9 cellular contexts compared by ENCODE assay signal in the genomic region with DNA sequence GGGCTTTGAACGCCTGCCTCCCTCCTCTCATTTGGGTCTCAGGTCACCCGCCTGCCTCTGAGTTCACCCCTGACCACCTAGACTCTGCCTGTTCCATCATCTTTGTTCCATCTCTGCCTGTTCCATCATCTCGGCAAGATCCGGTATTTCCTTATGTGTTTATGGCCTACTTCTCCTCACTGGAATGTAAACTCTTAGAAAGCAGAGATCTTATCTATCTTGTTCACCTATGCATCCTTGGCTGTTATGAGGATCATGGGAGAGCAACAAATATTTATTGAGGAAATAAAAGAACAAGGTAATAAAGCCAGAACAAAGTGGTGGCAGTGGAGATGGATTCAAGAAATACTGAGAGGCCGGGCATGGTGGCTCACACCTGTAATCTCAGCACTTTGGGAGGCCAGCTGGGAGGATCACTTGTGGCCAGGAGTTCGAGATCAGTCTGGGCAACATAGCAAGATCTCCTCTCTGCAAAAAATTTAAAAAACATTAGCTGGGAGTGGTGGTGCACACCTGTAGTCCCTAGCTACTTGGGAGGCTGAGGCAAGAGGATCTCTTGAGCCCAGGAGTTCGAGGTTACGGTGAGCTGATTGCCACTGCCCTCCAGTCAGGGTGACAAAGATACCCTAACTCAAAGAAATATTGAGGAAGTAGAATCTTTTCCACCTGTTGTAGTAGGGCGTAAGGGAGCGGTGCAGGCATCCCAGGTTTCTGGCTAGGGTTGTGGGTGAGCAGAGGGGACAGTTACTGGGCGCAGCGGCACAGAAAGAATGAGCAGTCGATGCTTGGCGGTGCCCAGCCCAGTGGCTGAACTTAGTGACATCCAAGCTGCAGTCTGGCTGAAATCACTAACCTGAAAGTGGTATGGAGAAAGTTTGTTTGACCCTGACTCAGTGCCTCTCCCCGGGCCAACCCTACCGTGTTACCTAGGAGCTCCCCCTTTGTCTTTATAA. TPM values are rescaled to one million over a fixed set of nuclear protein-coding genes. Genes with fewer than 3 reads are reported as not detected.
DNase-seq lines count a peak whose midpoint lies in the region; ATAC-seq and TF ChIP-seq lines count a peak whose summit lies in the region.
"Had no signal": no experiment of that assay in that cellular context is flagged by ENCODE, and none has a peak within 500 bp of the region (broad histone marks: within the 10 kb centered on the region; RNA-seq: fewer than 3 reads in every experiment).

No MANE protein-coding gene starts in this region.

- ATAC-seq in activated T-cell treated with anti-CD3 and anti-CD28 coated beads, Interleukin-2, amount 50 U/mL, for 4 hours: no peak

- no peak overlapping the region for H2BK120ac ChIP-seq in mesenchymal stem cell (ENCODE audit: low read depth, low read length)

- no peaks in the 10 kb centered on the region for H3K9me3 ChIP-seq in ascending aorta
- H3K9me3 ChIP-seq in mesenchymal stem cell (ENCODE audit: control insufficient read depth, low read length): no peaks in the 10 kb centered on the region
- no peaks in the 10 kb centered on the region for H3K9me3 ChIP-seq in tibial nerve

- H4K8ac ChIP-seq in mesenchymal stem cell (ENCODE audit: low read length): no peak overlapping the region

- no peak for TF ChIP-seq EP300 in tibial nerve (IDR thresholded peaks at IDR 0.05)

- H2AFZ ChIP-seq in mesenchymal stem cell (ENCODE audit: low read depth, low read length): no peak overlapping the region

- H3K79me1 ChIP-seq in mesenchymal stem cell (replicated peaks; ENCODE audit: low read length, poor library complexity, severe bottlenecking): no peaks in the 10 kb centered on the region

- H3K27me3 Mint-ChIP-seq in activated T-cell treated with anti-CD3 and anti-CD28 coated beads, Interleukin-2, amount 50 U/mL, for 4 hours (ENCODE audit: low read depth): no peaks in the 10 kb centered on the region

- H3K4ac ChIP-seq in mesenchymal stem cell (ENCODE audit: low read depth in 1 of 2, low read length in 2 of 2): peak overlapping the region in 1 of 2 experiments; percentile 19

- no peak for TF ChIP-seq CTCF in ascending aorta (IDR thresholded peaks at IDR 0.05)
- no peak for TF ChIP-seq CTCF in tibial nerve (IDR thresholded peaks at IDR 0.05)

- no peak overlapping the region for H2BK5ac ChIP-seq in mesenchymal stem cell (ENCODE audit: low read depth, low read length, poor library complexity, severe bottlenecking)

- no peak overlapping the region for H3K14ac ChIP-seq in mesenchymal stem cell (ENCODE audit: low read length in 2 of 2)

- peak overlapping the region; percentile 11 to 87 for H3K18ac ChIP-seq in mesenchymal stem cell (ENCODE audit: low read depth in 1 of 2, low read length in 2 of 2)

- H3K9me3 Mint-ChIP-seq in activated T-cell treated with anti-CD3 and anti-CD28 coated beads, Interleukin-2, amount 50 U/mL, for 4 hours: no peaks in the 10 kb centered on the region

- H2BK12ac ChIP-seq in mesenchymal stem cell (ENCODE audit: low read length in 2 of 2): peak overlapping the region in 1 of 2 experiments; percentile 87

- DNase-seq in activated T-cell treated with anti-CD3 and anti-CD28 coated beads, Interleukin-2, amount 50 U/mL, for 4 hours: no peak
- DNase-seq in activated T-cell treated with anti-CD3 and anti-CD28 coated beads, Interleukin-2, amount 50 U/mL, for 48 hours: no peak
- DNase-seq in ascending aorta (ENCODE audit: low spot score in 2 of 2) (no peak), mesenchymal stem cell (no peak), tibial nerve (ENCODE audit: low spot score in 2 of 2) (no peak), COLO668 (lab: John Stamatoyannopoulos, UW; ENCODE audit: unreplicated experiment) (no peak), CD1c-positive myeloid dendritic cell (ENCODE audit: extremely low spot score) (no peak)
- DNase-seq in activated CD4-positive, CD25-positive, alpha-beta regulatory T cell (lab: John Stamatoyannopoulos, UW): no peak
- DNase-seq: Kasumi-1 had no signal

- H3K4me1 Mint-ChIP-seq in activated T-cell treated with anti-CD3 and anti-CD28 coated beads, Interleukin-2, amount 50 U/mL, for 4 hours (ENCODE audit: low read depth): peaks cover 32% of the 10 kb centered on the region

- H3K27me3 ChIP-seq in ascending aorta (no peaks in the 10 kb centered on the region), mesenchymal stem cell (ENCODE audit: control insufficient read depth in 1 of 2, insufficient read depth in 1 of 2, low read length in 2 of 2) (no peaks in the 10 kb centered on the region), tibial nerve (no peaks in the 10 kb centered on the region)

- H2AK5ac ChIP-seq in mesenchymal stem cell (ENCODE audit: low read length, severe bottlenecking): peak overlapping the region; percentile 75

- H2BK15ac ChIP-seq in mesenchymal stem cell (ENCODE audit: low read depth, poor library complexity, severe bottlenecking): peak overlapping the region; percentile 60

- peak overlapping the region in 1 of 2 experiments; percentile 11 for H3K23ac ChIP-seq in mesenchymal stem cell (ENCODE audit: low read length in 2 of 2)

- H3K4me1 ChIP-seq in ascending aorta: peaks cover 17 to 30% of the 10 kb centered on the region in 2 donors
- H3K4me1 ChIP-seq in mesenchymal stem cell (ENCODE audit: control insufficient read depth, insufficient read depth, low read depth, low read length): peaks cover 26% of the 10 kb centered on the region
- H3K4me1 ChIP-seq in tibial nerve: peaks cover 0 to 56% (median 28%) of the 10 kb centered on the region in 4 donors

- 90% methylated on average over 16 of the region's 16 CpGs for WGBS in mesenchymal stem cell
- 85 to 89% methylated on average over 16 of the region's 16 CpGs for WGBS in tibial nerve, 2 donors

- H3K4me2 ChIP-seq in mesenchymal stem cell (ENCODE audit: low read length, poor library complexity, severe bottlenecking): no peak overlapping the region

- H3K4me3 Mint-ChIP-seq in activated T-cell treated with anti-CD3 and anti-CD28 coated beads, Interleukin-2, amount 50 U/mL, for 4 hours: peak overlapping the region; percentile 91

- peak overlapping the region; percentile 98 for H3K9ac ChIP-seq in mesenchymal stem cell (ENCODE audit: low read length)

- H4K91ac ChIP-seq in mesenchymal stem cell (ENCODE audit: low read length): peak overlapping the region; percentile 85

- intact Hi-C loops in ascending aorta (cut with DNase I): loop anchor here (2.0 to 5.0 kb wide), 3 partner anchors 65 to 110 kb away; a partner anchor contains a TSS

- H3K36me3 ChIP-seq in ascending aorta (no peaks in the 10 kb centered on the region), mesenchymal stem cell (ENCODE audit: control insufficient read depth in 1 of 2, insufficient read depth in 2 of 2, low read depth in 1 of 2, low read length in 2 of 2) (peaks cover 0 to 5% of the 10 kb centered on the region in 2 experiments), tibial nerve (no peaks in the 10 kb centered on the region)

- no peaks in the 10 kb centered on the region for H3K36me3 Mint-ChIP-seq in activated T-cell treated with anti-CD3 and anti-CD28 coated beads, Interleukin-2, amount 50 U/mL, for 4 hours (ENCODE audit: insufficient read depth)

- H3K4me3 ChIP-seq in ascending aorta (peak overlapping the region in 1 of 2 donors; percentile 78), mesenchymal stem cell (ENCODE audit: insufficient read depth in 1 of 2, low read depth in 1 of 2, low read length in 2 of 2) (no peak overlapping the region), tibial nerve (peak overlapping the region in 2 of 4 donors; percentile 83 to 95)

- H3K27ac ChIP-seq in ascending aorta: peak overlapping the region; percentile 96 to 99
- peak overlapping the region; percentile 39 for H3K27ac ChIP-seq in mesenchymal stem cell (ENCODE audit: low read length, poor library complexity, severe bottlenecking)
- H3K27ac ChIP-seq in tibial nerve: peak overlapping the region; percentile 96 to 99 (median 98)

- no peak for TF ChIP-seq POLR2A in tibial nerve (IDR thresholded peaks at IDR 0.05)

RNA-seq across cellular contexts. Expression of a gene that starts 1.7 kb away (rescaled TPM):
- 100 to 1,000 TPM; 102 to 127 (median 110) TPM for total RNA-seq in activated T-cell treated with anti-CD3 and anti-CD28 coated beads, Interleukin-2, amount 50 U/mL, for 4 hours
- total RNA-seq in ascending aorta (302 TPM), tibial nerve (100 to 1,000 TPM; 402 to 561 (median 495) TPM)
- 83.2 TPM for polyA plus RNA-seq in mesenchymal stem cell (2013, experiment 1 of 2)
- polyA plus RNA-seq in mesenchymal stem cell (2013, experiment 2 of 2): 80.5 TPM

Comparison
In these comparisons a context has a peak if more than half of its experiments do, and no peak if none do; other contexts are left out.
1. H3K27ac ChIP-seq: peak in every context shown above with its lines; median percentile 98 in tibial nerve; 98 in ascending aorta; 39 in mesenchymal stem cell.